In genomic region chr12:21539797-21540196, GRCh38 we compare ENCODE assay signal across 26 cellular contexts. TPM values are rescaled to one million over a fixed set of nuclear protein-coding genes. Genes with fewer than 3 reads are reported as not detected.
A peak's percentile ranks its signal among the peaks of the same experiment; 100 is the strongest.
DNase-seq lines count a peak whose midpoint lies in the region; ATAC-seq lines count a peak whose summit lies in the region.
"Had no signal": no experiment of that assay in that cellular context is flagged by ENCODE, and none has a peak within 500 bp of the region (broad histone marks: within the 10 kb centered on the region; RNA-seq: fewer than 3 reads in every experiment).

No MANE protein-coding gene starts in this region.

- H3K9me3 Mint-ChIP-seq in activated T-helper 2 cell treated with anti-CD3 and anti-CD28 coated beads, Interferon-gamma antibody, Interleukin-2, Interleukin-4, amounts not matched to agents 10 μg/mL and 5 μg/mL and 100 μg/mL, durations not matched to agents 14 hours and 24 hours and 36 hours: no peaks in the 10 kb centered on the region
- H3K9me3 Mint-ChIP-seq: activated naive CD4-positive, alpha-beta T cell treated with anti-CD3 and anti-CD28 coated beads, Interleukin-2, amount 10 ng/mL, durations not matched to agents 7 days and 5 days; CD4-positive, alpha-beta T cell; central memory CD8-positive, alpha-beta T cell; naive B cell had no signal

- H3K36me3 Mint-ChIP-seq in activated T-helper 2 cell treated with anti-CD3 and anti-CD28 coated beads, Interferon-gamma antibody, Interleukin-2, Interleukin-4, amounts not matched to agents 10 μg/mL and 5 μg/mL and 100 μg/mL, durations not matched to agents 14 hours and 24 hours and 36 hours (ENCODE audit: low read depth): no peaks in the 10 kb centered on the region
- H3K36me3 Mint-ChIP-seq: activated naive CD4-positive, alpha-beta T cell treated with anti-CD3 and anti-CD28 coated beads, Interleukin-2, amount 10 ng/mL, durations not matched to agents 7 days and 5 days; naive B cell had no signal

- H3K27me3 Mint-ChIP-seq in activated T-helper 2 cell treated with anti-CD3 and anti-CD28 coated beads, Interferon-gamma antibody, Interleukin-2, Interleukin-4, amounts not matched to agents 10 μg/mL and 5 μg/mL and 100 μg/mL, durations not matched to agents 14 hours and 24 hours and 36 hours (ENCODE audit: low read depth): no peaks in the 10 kb centered on the region

- intact Hi-C loops in activated T-helper 2 cell treated with anti-CD3 and anti-CD28 coated beads, Interferon-gamma antibody, Interleukin-2, Interleukin-4, amounts not matched to agents 10 μg/mL and 5 μg/mL and 100 μg/mL, durations not matched to agents 14 hours and 24 hours and 36 hours (cut with micrococcal nuclease): no loop called here

- DNase-seq in NCI-H1092 treated with DMSO at 0.1 percent for 48 hours (lab: John Stamatoyannopoulos, UW) (peak; percentile 8), NCI-H1092 (lab: John Stamatoyannopoulos, UW) (no peak), DMS153 treated with DMSO at 0.1 percent for 48 hours (lab: John Stamatoyannopoulos, UW; ENCODE audit: unreplicated experiment) (peak; percentile 60), NCI-H146 (lab: John Stamatoyannopoulos, UW) (peak; percentile 71), LoVo (ENCODE audit: low spot score) (no peak), MV-4-11 (lab: John Stamatoyannopoulos, UW) (no peak)
- DNase-seq in activated T-helper 2 cell treated with anti-CD3 and anti-CD28 coated beads, Interferon-gamma antibody, Interleukin-2, Interleukin-4, amounts not matched to agents 10 μg/mL and 5 μg/mL and 100 μg/mL, durations not matched to agents 14 hours and 24 hours and 36 hours (ENCODE audit: low spot score): no peak
- DNase-seq: activated CD4-positive, alpha-beta T cell treated with anti-CD3 and anti-CD28 coated beads, Interleukin-2, amount 50 U/mL, for 4 hours; activated naive CD4-positive, alpha-beta T cell treated with anti-CD3 and anti-CD28 coated beads, Interleukin-2, amount 10 ng/mL, durations not matched to agents 7 days and 5 days; activated T-cell treated with anti-CD3 and anti-CD28 coated beads for 4 hours; CD4-positive, alpha-beta T cell; DMS79 treated with DMSO at 0.1 percent for 48 hours; head of caudate nucleus; IMR-90; naive B cell; NCI-H1694 treated with DMSO at 0.1 percent for 48 hours; NCI-H2227 treated with DMSO at 0.1 percent for 48 hours; nucleus accumbens; RPMI8226; stimulated activated CD4-positive, alpha-beta T cell treated with anti-CD3 and anti-CD28 coated beads, Interleukin-1b, Interleukin-23, amount 100 ng/mL, for 48 hours; stimulated activated naive CD4-positive, alpha-beta T cell had no signal

- H3K27ac Mint-ChIP-seq in activated T-helper 2 cell treated with anti-CD3 and anti-CD28 coated beads, Interferon-gamma antibody, Interleukin-2, Interleukin-4, amounts not matched to agents 10 μg/mL and 5 μg/mL and 100 μg/mL, durations not matched to agents 14 hours and 24 hours and 36 hours: peak overlapping the region; percentile 42
- H3K27ac Mint-ChIP-seq: activated naive CD4-positive, alpha-beta T cell treated with anti-CD3 and anti-CD28 coated beads, Interleukin-2, amount 10 ng/mL, durations not matched to agents 7 days and 5 days; CD4-positive, alpha-beta T cell; naive B cell had no signal

- ATAC-seq in HG02981 (IDR thresholded peaks at IDR 0.05; ENCODE audit: unreplicated experiment): no peak

- peaks cover 14% of the 10 kb centered on the region for H3K4me1 Mint-ChIP-seq in activated T-helper 2 cell treated with anti-CD3 and anti-CD28 coated beads, Interferon-gamma antibody, Interleukin-2, Interleukin-4, amounts not matched to agents 10 μg/mL and 5 μg/mL and 100 μg/mL, durations not matched to agents 14 hours and 24 hours and 36 hours (ENCODE audit: low read depth)
- H3K4me1 Mint-ChIP-seq: activated naive CD4-positive, alpha-beta T cell treated with anti-CD3 and anti-CD28 coated beads, Interleukin-2, amount 10 ng/mL, durations not matched to agents 7 days and 5 days; central memory CD8-positive, alpha-beta T cell; naive B cell had no signal

- H3K4me3 Mint-ChIP-seq in activated T-helper 2 cell treated with anti-CD3 and anti-CD28 coated beads, Interferon-gamma antibody, Interleukin-2, Interleukin-4, amounts not matched to agents 10 μg/mL and 5 μg/mL and 100 μg/mL, durations not matched to agents 14 hours and 24 hours and 36 hours (ENCODE audit: low read depth): no peak overlapping the region
- H3K4me3 Mint-ChIP-seq: activated naive CD4-positive, alpha-beta T cell treated with anti-CD3 and anti-CD28 coated beads, Interleukin-2, amount 10 ng/mL, durations not matched to agents 7 days and 5 days; CD4-positive, alpha-beta T cell; central memory CD8-positive, alpha-beta T cell; naive B cell had no signal

RNA-seq across cellular contexts. Expression of gene SPX, which starts 13.7 kb away (rescaled TPM):
- total RNA-seq in activated T-helper 2 cell treated with anti-CD3 and anti-CD28 coated beads, Interferon-gamma antibody, Interleukin-2, Interleukin-4, amounts not matched to agents 10 μg/mL and 5 μg/mL and 100 μg/mL, durations not matched to agents 14 hours and 24 hours and 36 hours: 1.1 and 1.6 TPM in 2 replicates
- total RNA-seq: ascending aorta; CD4-positive, alpha-beta T cell; dermis microvascular lymphatic vessel endothelial cell; endothelial cell of umbilical vein had no signal

RNA-seq across cellular contexts. Expression of gene GOLT1B, which starts 38.2 kb away (rescaled TPM):
- total RNA-seq in activated T-helper 2 cell treated with anti-CD3 and anti-CD28 coated beads, Interferon-gamma antibody, Interleukin-2, Interleukin-4, amounts not matched to agents 10 μg/mL and 5 μg/mL and 100 μg/mL, durations not matched to agents 14 hours and 24 hours and 36 hours: 42.2 and 46.1 TPM in 2 replicates

RNA-seq across cellular contexts. Expression of gene RECQL, which starts 38.4 kb away (rescaled TPM):
- total RNA-seq in activated T-helper 2 cell treated with anti-CD3 and anti-CD28 coated beads, Interferon-gamma antibody, Interleukin-2, Interleukin-4, amounts not matched to agents 10 μg/mL and 5 μg/mL and 100 μg/mL, durations not matched to agents 14 hours and 24 hours and 36 hours: 68.4 and 69.0 TPM in 2 replicates

Comparison
In these comparisons a context has a peak if more than half of its experiments do, and no peak if none do; other contexts are left out.
1. DNase-seq: peak in NCI-H1092 treated with DMSO at 0.1 percent for 48 hours (single experiment), DMS153 treated with DMSO at 0.1 percent for 48 hours (single experiment) and NCI-H146 (single experiment); none in NCI-H1092 (single experiment), activated T-helper 2 cell treated with anti-CD3 and anti-CD28 coated beads, Interferon-gamma antibody, Interleukin-2, Interleukin-4, amounts not matched to agents 10 μg/mL and 5 μg/mL and 100 μg/mL, durations not matched to agents 14 hours and 24 hours and 36 hours (single experiment), LoVo (single experiment) and MV-4-11 (single experiment).